In the genomic region with DNA sequence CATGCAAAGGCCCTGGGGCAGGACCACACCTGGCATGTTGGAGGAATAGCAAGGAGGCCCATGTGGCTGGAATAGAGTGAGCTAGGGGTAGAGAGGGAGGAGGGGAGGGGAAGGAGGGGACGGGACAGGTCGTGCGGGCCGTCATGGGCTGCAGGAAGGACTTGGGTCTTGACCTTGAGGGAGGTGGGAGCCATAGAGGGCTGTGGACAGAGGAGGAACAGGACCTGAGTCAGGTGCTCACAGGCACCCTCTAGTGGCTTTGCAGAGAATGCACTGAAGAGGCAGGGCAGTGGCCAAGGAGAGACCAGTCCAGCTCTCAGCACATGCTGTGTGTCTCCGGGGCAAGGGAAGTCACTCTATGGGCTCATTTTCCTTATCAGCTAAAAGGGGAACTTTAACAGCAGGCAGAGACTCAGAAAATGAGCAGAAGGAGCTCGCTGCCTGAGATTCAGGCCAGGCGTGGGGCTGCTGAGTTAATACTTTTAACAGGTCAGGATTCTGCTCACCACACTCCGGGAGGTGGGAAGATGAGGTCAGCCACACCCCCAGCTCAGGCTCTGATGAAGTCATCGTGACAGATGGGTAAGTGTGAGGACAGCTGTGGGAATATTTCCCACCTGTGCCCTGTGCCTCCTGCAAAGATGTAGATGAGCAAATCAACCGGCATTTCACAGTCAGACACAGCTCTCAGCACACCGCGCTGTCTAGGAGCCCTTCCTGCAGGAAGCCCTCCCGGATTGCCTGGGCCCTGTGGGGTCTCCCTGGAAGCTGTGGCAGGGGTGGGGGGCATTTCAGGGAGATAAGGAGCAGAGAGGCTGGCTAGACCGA, we compare ENCODE assay signal across 8 cellular contexts. TPM values are rescaled to one million over a fixed set of nuclear protein-coding genes. Genes with fewer than 3 reads are reported as not detected.
DNase-seq lines count a peak whose midpoint lies in the region; TF ChIP-seq lines count a peak whose summit lies in the region.

No MANE protein-coding gene starts in this region.

- H3K4me1 ChIP-seq in thyroid gland = peaks cover 2 to 13% of the 10 kb centered on the region in 2 donors

- TF ChIP-seq CTCF in GM13976 (IDR thresholded peaks at IDR 0.05; ENCODE audit: borderline replicate concordance, control extremely low read depth, extremely low read depth, insufficient read depth, missing control alignments) = peak; percentile 90
- peak; percentile 73 for TF ChIP-seq CTCF in endothelial cell (IDR thresholded peaks at IDR 0.05; ENCODE audit: unreplicated experiment)
- TF ChIP-seq CTCF in thyroid gland (IDR thresholded peaks at IDR 0.05) = peak; percentile 29 to 65 (median 42)

- H3K9me3 Mint-ChIP-seq in endothelial cell (ENCODE audit: unreplicated experiment) = no peaks in the 10 kb centered on the region

- WGBS in thyroid gland, 2 donors = 40 to 54% methylated on average over 14 of the region's 14 CpGs

- H3K36me3 Mint-ChIP-seq in endothelial cell (ENCODE audit: low read depth, unreplicated experiment) = no peaks in the 10 kb centered on the region

- intact Hi-C loops in thyroid gland (cut with DNase I) = no loop called here

- no peaks in the 10 kb centered on the region for H3K36me3 ChIP-seq in thyroid gland

- no peak overlapping the region for H3K4me3 ChIP-seq in thyroid gland (replicated peaks in 1 of 3)

- DNase-seq in AG08395 (ENCODE audit: low spot score) (peak; percentile 65), GM13976 (ENCODE audit: low spot score) (peak; percentile 76), NCI-H69 (lab: John Stamatoyannopoulos, UW) (peak; percentile 94), endothelial cell (ENCODE audit: low spot score) (peak; percentile 73), midbrain (lab: John Stamatoyannopoulos, UW) (peak; percentile 19), thyroid gland (peak; percentile 29 to 35), mesenteric fat pad (ENCODE audit: low spot score) (no peak)
- DNase-seq in activated CD4-positive, alpha-beta T cell treated with anti-CD3 and anti-CD28 coated beads for 48 hours = peak; percentile 66

- H3K27ac Mint-ChIP-seq in endothelial cell (ENCODE audit: unreplicated experiment) = peak overlapping the region; percentile 14

- no peak for TF ChIP-seq POLR2A in thyroid gland (IDR thresholded peaks at IDR 0.05)

- peaks cover 6% of the 10 kb centered on the region for H3K27me3 Mint-ChIP-seq in endothelial cell (ENCODE audit: unreplicated experiment)

- peaks cover 11% of the 10 kb centered on the region for H3K4me1 Mint-ChIP-seq in endothelial cell (ENCODE audit: unreplicated experiment)

- no peaks in the 10 kb centered on the region for H3K27me3 ChIP-seq in thyroid gland

- H3K9me3 ChIP-seq in thyroid gland = no peaks in the 10 kb centered on the region

- H3K27ac ChIP-seq in thyroid gland = no peak overlapping the region

- H3K4me3 Mint-ChIP-seq in endothelial cell (ENCODE audit: unreplicated experiment) = no peak overlapping the region

- in situ Hi-C loops in GM13976 (cut with MboI; ENCODE audit: low sequenced_read_pairs, unreplicated experiment) = loop anchor here (10.0 kb wide), 1 partner anchor 59 kb away; no protein-coding TSS in a partner anchor

RNA-seq across cellular contexts. Expression of a gene that starts 6.0 kb away (rescaled TPM):
- total RNA-seq in endothelial cell (ENCODE audit: unreplicated experiment) = 60.1 TPM
- 1 to 10 TPM; 3.8 to 9.5 (median 7.8) TPM for total RNA-seq in thyroid gland
- total RNA-seq in mesenteric fat pad = 6.9 TPM

RNA-seq across cellular contexts. Expression of a gene that starts 36.8 kb away (rescaled TPM):
- total RNA-seq in endothelial cell (ENCODE audit: unreplicated experiment) (112 TPM), thyroid gland (10 to 100 TPM; 48.0 to 72.6 (median 65.2) TPM), mesenteric fat pad (98.5 TPM)
